In genomic region chr4:78722320-78722719, GRCh38 we compare ENCODE assay signal across 28 cellular contexts. TPM values are rescaled to one million over a fixed set of nuclear protein-coding genes. Genes with fewer than 3 reads are reported as not detected.
DNase-seq lines count a peak whose midpoint lies in the region; ATAC-seq, FAIRE-seq and TF ChIP-seq lines count a peak whose summit lies in the region.
"Had no signal": no experiment of that assay in that cellular context is flagged by ENCODE, and none has a peak within 500 bp of the region (broad histone marks: within the 10 kb centered on the region; RNA-seq: fewer than 3 reads in every experiment).

No MANE protein-coding gene starts in this region.

- no peak for FAIRE-seq in astrocyte (lab: Jason Lieb, UNC)
- FAIRE-seq: endometrium, RCC 7860 had no signal

- TF ChIP-seq CTCF in astrocyte (IDR thresholded peaks at IDR 0.05; ENCODE audit: insufficient read depth, low read depth, low read length) (no peak), suprapubic skin (IDR thresholded peaks at IDR 0.05) (no peak)

- no peaks in the 10 kb centered on the region for H3K36me3 Mint-ChIP-seq in activated naive CD8-positive, alpha-beta T cell treated with anti-CD3 and anti-CD28 coated beads, Interleukin-2, amount 10 ng/mL, durations not matched to agents 7 days and 5 days
- H3K36me3 Mint-ChIP-seq in activated naive CD8-positive, alpha-beta T cell treated with anti-CD3 and anti-CD28 coated beads for 36 hours: no peaks in the 10 kb centered on the region
- H3K36me3 Mint-ChIP-seq in astrocyte (ENCODE audit: low read depth, unreplicated experiment): no peaks in the 10 kb centered on the region
- H3K36me3 Mint-ChIP-seq: mesothelial cell of epicardium had no signal

- H3K36me3 ChIP-seq in astrocyte (ENCODE audit: insufficient read depth, low read length) (no peaks in the 10 kb centered on the region), suprapubic skin (no peaks in the 10 kb centered on the region)
- H3K36me3 ChIP-seq: breast epithelium, colonic mucosa, stomach had no signal

- POLR2A ChIA-PET in activated naive CD8-positive, alpha-beta T cell treated with anti-CD3 and anti-CD28 coated beads, Interleukin-2, amount 10 ng/mL, durations not matched to agents 7 days and 5 days (lab: Charles Lee): interaction anchor here (1.5 kb wide), 1 partner anchor 54 kb away, joined by 4 read pairs; no protein-coding TSS in a partner anchor

- TF ChIP-seq EP300 in suprapubic skin (IDR thresholded peaks at IDR 0.05): no peak

- H3K4me1 ChIP-seq in astrocyte (ENCODE audit: insufficient read depth, low read length) (no peaks in the 10 kb centered on the region), suprapubic skin (peaks cover 2% of the 10 kb centered on the region)
- H3K4me1 ChIP-seq: breast epithelium, colonic mucosa, stomach had no signal

- no peak overlapping the region for H3K9ac ChIP-seq in astrocyte (ENCODE audit: low read length)
- H3K9ac ChIP-seq: GM23248 had no signal

- no peak for DNase-seq in activated naive CD8-positive, alpha-beta T cell treated with anti-CD3 and anti-CD28 coated beads, Interleukin-2, amount 10 ng/mL, durations not matched to agents 7 days and 5 days
- DNase-seq in activated naive CD8-positive, alpha-beta T cell treated with anti-CD3 and anti-CD28 coated beads for 36 hours: no peak
- DNase-seq in astrocyte (ENCODE audit: low read depth) (no peak), lung microvascular endothelial cell (ENCODE audit: low read depth in 2 of 2) (peak; percentile 5 to 56), suprapubic skin (ENCODE audit: low spot score in 2 of 2) (no peak), RPMI8226 (no peak), NCI-H748 treated with DMSO at 0.1 percent for 48 hours (lab: John Stamatoyannopoulos, UW) (no peak)
- DNase-seq: 8988T; activated CD4-positive, alpha-beta T cell treated with anti-CD3 and anti-CD28 coated beads for 48 hours; activated T-cell treated with anti-CD3 and anti-CD28 coated beads, Interleukin-2, amount 50 U/mL, for 4 hours; colonic mucosa; DMS153; glutamatergic neuron; GM23248; HFFc6; NCI-H1417 treated with DMSO at 0.1 percent for 48 hours; NCI-H446 treated with DMSO at 0.1 percent for 48 hours; NK-92 treated with Interleukin-12 subunit alpha and Interleukin-12 subunit beta, amount 100 ng/mL, for 24 hours; stomach; T-helper 2 cell; trophoblast cell had no signal

- no peaks in the 10 kb centered on the region for H3K27me3 Mint-ChIP-seq in activated naive CD8-positive, alpha-beta T cell treated with anti-CD3 and anti-CD28 coated beads, Interleukin-2, amount 10 ng/mL, durations not matched to agents 7 days and 5 days
- H3K27me3 Mint-ChIP-seq in activated naive CD8-positive, alpha-beta T cell treated with anti-CD3 and anti-CD28 coated beads for 36 hours: no peaks in the 10 kb centered on the region
- no peaks in the 10 kb centered on the region for H3K27me3 Mint-ChIP-seq in astrocyte (ENCODE audit: low read depth, unreplicated experiment)

- peak overlapping the region; percentile 19 for H2AFZ ChIP-seq in astrocyte (ENCODE audit: low read depth, low read length)
- H2AFZ ChIP-seq: GM23248 had no signal

- H3K9me3 ChIP-seq in astrocyte (ENCODE audit: insufficient read depth, low read depth, low read length): no peaks in the 10 kb centered on the region
- no peaks in the 10 kb centered on the region for H3K9me3 ChIP-seq in suprapubic skin
- H3K9me3 ChIP-seq: breast epithelium, colonic mucosa, stomach had no signal

- no peak overlapping the region for H3K4me3 ChIP-seq in astrocyte (ENCODE audit: insufficient read depth, low read depth, low read length)
- no peak overlapping the region for H3K4me3 ChIP-seq in suprapubic skin
- H3K4me3 ChIP-seq: breast epithelium, colonic mucosa, GM23248, stomach had no signal

- no peaks in the 10 kb centered on the region for H3K9me3 Mint-ChIP-seq in activated naive CD8-positive, alpha-beta T cell treated with anti-CD3 and anti-CD28 coated beads, Interleukin-2, amount 10 ng/mL, durations not matched to agents 7 days and 5 days
- H3K9me3 Mint-ChIP-seq in activated naive CD8-positive, alpha-beta T cell treated with anti-CD3 and anti-CD28 coated beads for 36 hours: no peaks in the 10 kb centered on the region
- H3K9me3 Mint-ChIP-seq in astrocyte (ENCODE audit: unreplicated experiment): peaks cover 1% of the 10 kb centered on the region
- H3K9me3 Mint-ChIP-seq: activated T-cell treated with anti-CD3 and anti-CD28 coated beads, Interleukin-2, amount 50 U/mL, for 4 hours; HFFc6; mesothelial cell of epicardium; nephron had no signal

- WGBS in suprapubic skin: 59% methylated on average over 5 of the region's 5 CpGs

- H3K27ac ChIP-seq in astrocyte (ENCODE audit: low read depth, low read length) (no peak overlapping the region), suprapubic skin (peak overlapping the region; percentile 24)
- H3K27ac ChIP-seq: colonic mucosa, GM23248, stomach had no signal

- H3K27me3 ChIP-seq in astrocyte (ENCODE audit: insufficient read depth, low read length) (no peaks in the 10 kb centered on the region), suprapubic skin (no peaks in the 10 kb centered on the region)
- H3K27me3 ChIP-seq: breast epithelium, colonic mucosa, stomach had no signal

- TF ChIP-seq POLR2A in suprapubic skin (IDR thresholded peaks at IDR 0.05): no peak

- no peaks in the 10 kb centered on the region for H3K79me2 ChIP-seq in astrocyte (ENCODE audit: insufficient read depth, low read length)

- no peak for ATAC-seq in activated naive CD8-positive, alpha-beta T cell treated with anti-CD3 and anti-CD28 coated beads, Interleukin-2, amount 10 ng/mL, durations not matched to agents 7 days and 5 days (ENCODE audit: low read depth)
- no peak for ATAC-seq in GM21381 (IDR thresholded peaks at IDR 0.05; ENCODE audit: unreplicated experiment)
- ATAC-seq: activated T-cell treated with anti-CD3 and anti-CD28 coated beads, Interleukin-2, amount 50 U/mL, for 4 hours; sciatic nerve had no signal

- H3K4me3 Mint-ChIP-seq in activated naive CD8-positive, alpha-beta T cell treated with anti-CD3 and anti-CD28 coated beads, Interleukin-2, amount 10 ng/mL, durations not matched to agents 7 days and 5 days: no peak overlapping the region
- H3K4me3 Mint-ChIP-seq in activated naive CD8-positive, alpha-beta T cell treated with anti-CD3 and anti-CD28 coated beads for 36 hours: no peak overlapping the region
- no peak overlapping the region for H3K4me3 Mint-ChIP-seq in astrocyte (ENCODE audit: unreplicated experiment)
- H3K4me3 Mint-ChIP-seq: activated T-cell treated with anti-CD3 and anti-CD28 coated beads, Interleukin-2, amount 50 U/mL, for 4 hours; HFFc6; mesothelial cell of epicardium; nephron had no signal

- H3K4me2 ChIP-seq in astrocyte (ENCODE audit: low read length): no peak overlapping the region

- no peaks in the 10 kb centered on the region for H4K20me1 ChIP-seq in astrocyte (ENCODE audit: insufficient read depth, low read length)

- H3K27ac Mint-ChIP-seq in activated naive CD8-positive, alpha-beta T cell treated with anti-CD3 and anti-CD28 coated beads, Interleukin-2, amount 10 ng/mL, durations not matched to agents 7 days and 5 days: peak overlapping the region; percentile 38
- H3K27ac Mint-ChIP-seq in activated naive CD8-positive, alpha-beta T cell treated with anti-CD3 and anti-CD28 coated beads for 36 hours: no peak overlapping the region
- no peak overlapping the region for H3K27ac Mint-ChIP-seq in astrocyte (ENCODE audit: unreplicated experiment)
- H3K27ac Mint-ChIP-seq: HFFc6, mesothelial cell of epicardium, nephron had no signal

- H3K4me1 Mint-ChIP-seq in activated naive CD8-positive, alpha-beta T cell treated with anti-CD3 and anti-CD28 coated beads, Interleukin-2, amount 10 ng/mL, durations not matched to agents 7 days and 5 days: peaks cover 15% of the 10 kb centered on the region
- H3K4me1 Mint-ChIP-seq in activated naive CD8-positive, alpha-beta T cell treated with anti-CD3 and anti-CD28 coated beads for 36 hours: peaks cover 20% of the 10 kb centered on the region
- H3K4me1 Mint-ChIP-seq in astrocyte (ENCODE audit: low read depth, unreplicated experiment): peaks cover 2% of the 10 kb centered on the region
- H3K4me1 Mint-ChIP-seq: nephron had no signal

RNA-seq across cellular contexts. Expression of gene BMP2K, which starts 53.8 kb away (rescaled TPM):
- total RNA-seq in activated naive CD8-positive, alpha-beta T cell treated with anti-CD3 and anti-CD28 coated beads, Interleukin-2, amount 10 ng/mL, durations not matched to agents 7 days and 5 days: 10 to 100 TPM; 22.6 to 25.1 TPM
- 10 to 100 TPM; 18.1 to 19.3 TPM for total RNA-seq in activated naive CD8-positive, alpha-beta T cell treated with anti-CD3 and anti-CD28 coated beads for 36 hours
- total RNA-seq in astrocyte (29.8 and 33.3 TPM in 2 replicates), lung microvascular endothelial cell (87.0 and 121 TPM in 2 replicates), suprapubic skin (10 to 100 TPM; 29.7 to 79.1 (median 34.2) TPM)

Comparison
In these comparisons a context has a peak if more than half of its experiments do, and no peak if none do; other contexts are left out.
1. DNase-seq: peak in lung microvascular endothelial cell (2 of 2); none in activated naive CD8-positive, alpha-beta T cell treated with anti-CD3 and anti-CD28 coated beads, Interleukin-2, amount 10 ng/mL, durations not matched to agents 7 days and 5 days (single experiment), activated naive CD8-positive, alpha-beta T cell treated with anti-CD3 and anti-CD28 coated beads for 36 hours (single experiment), astrocyte (single experiment), suprapubic skin (0 of 2), RPMI8226 (single experiment) and NCI-H748 treated with DMSO at 0.1 percent for 48 hours (single experiment).